Comparison of ENCODE assay signal across 13 cellular contexts in genomic region chr7:513521-514166, GRCh38. TPM values are rescaled to one million over a fixed set of nuclear protein-coding genes. Genes with fewer than 3 reads are reported as not detected.
DNase-seq lines count a peak whose midpoint lies in the region; ATAC-seq, FAIRE-seq and TF ChIP-seq lines count a peak whose summit lies in the region.
"Had no signal": no experiment of that assay in that cellular context is flagged by ENCODE, and none has a peak within 500 bp of the region (broad histone marks: within the 10 kb centered on the region; RNA-seq: fewer than 3 reads in every experiment).

No MANE protein-coding gene starts in this region.

- peaks cover 67% of the 10 kb centered on the region for H3K36me3 ChIP-seq in NT2/D1 (ENCODE audit: insufficient read depth, insufficient read length, low read length)
- H3K36me3 ChIP-seq in endodermal cell (ENCODE audit: control insufficient read depth, insufficient read depth, low read length), result no peaks in the 10 kb centered on the region
- H3K36me3 ChIP-seq in gastrocnemius medialis, result peaks cover 0 to 17% of the 10 kb centered on the region in 2 donors

- no peak for TF ChIP-seq POLR2A in gastrocnemius medialis (IDR thresholded peaks at IDR 0.05)

- peak; percentile 93 for DNase-seq in EH (ENCODE audit: low read depth)
- no peak for DNase-seq in NT2/D1 (ENCODE audit: low read depth, low spot score)
- DNase-seq in endodermal cell, result no peak
- DNase-seq in gastrocnemius medialis, result no peak
- DNase-seq in D721Med (ENCODE audit: insufficient read length, low spot score), result no peak
- no peak for DNase-seq in hippocampal formation (lab: John Stamatoyannopoulos, UW)
- DNase-seq: activated gamma-delta T cell treated with Interleukin-2 at 50 U/mL for 16 hours, NCI-H748 treated with DMSO at 0.1 percent for 48 hours had no signal

- H3K27me3 ChIP-seq in NT2/D1 (ENCODE audit: insufficient read depth, insufficient read length) (no peaks in the 10 kb centered on the region), endodermal cell (ENCODE audit: control insufficient read depth, insufficient read depth, low read length, poor library complexity, severe bottlenecking) (peaks cover 49% of the 10 kb centered on the region), gastrocnemius medialis (no peaks in the 10 kb centered on the region)

- in situ Hi-C loops in gastrocnemius medialis (cut with MboI; ENCODE audit: low sequenced_read_pairs in 4 of 4), result no loop called here

- H3K4me3 ChIP-seq in NT2/D1 (ENCODE audit: insufficient read length, low read depth) (no peak overlapping the region), endodermal cell (ENCODE audit: low read length) (no peak overlapping the region), gastrocnemius medialis (no peak overlapping the region)
- H3K4me3 ChIP-seq: K562 had no signal

- no peak overlapping the region for H3K27ac Mint-ChIP-seq in endodermal cell
- H3K27ac Mint-ChIP-seq: T-helper 1 cell treated with Interleukin-12 subunit alpha and Interleukin-12 subunit beta and Interleukin-4 antibody, amounts not matched to agents 30 μg/mL and 1 μg/mL, for 36 hours had no signal

- WGBS in endodermal cell (ENCODE audit: insufficient coverage in 1 of 2, insufficient read length in 1 of 2), 2 experiments, result 89 to 93% methylated on average over 14 to 20 of the region's 20 CpGs

- H3K9me3 ChIP-seq in NT2/D1 (ENCODE audit: insufficient read depth, low read length) (no peaks in the 10 kb centered on the region), endodermal cell (ENCODE audit: control insufficient read depth, low read length) (no peaks in the 10 kb centered on the region), gastrocnemius medialis (no peaks in the 10 kb centered on the region)

- H3K4me1 Mint-ChIP-seq in endodermal cell, result peaks cover 11% of the 10 kb centered on the region

- intact Hi-C loops in gastrocnemius medialis (cut with DNase I; ENCODE audit: low total_unique reads), result loop anchor here (2.0 kb wide), 1 partner anchor 41 kb away; no protein-coding TSS in a partner anchor

- ATAC-seq in gastrocnemius medialis (no peak), HG03139 (IDR thresholded peaks at IDR 0.05; ENCODE audit: unreplicated experiment) (no peak), HG03442 (IDR thresholded peaks at IDR 0.05; ENCODE audit: unreplicated experiment) (no peak)
- ATAC-seq: K562 had no signal

- TF ChIP-seq CTCF in endodermal cell (conservative IDR thresholded peaks at IDR 0.05) (peak; percentile 21), gastrocnemius medialis (IDR thresholded peaks at IDR 0.05 in 4 of 5, conservative IDR thresholded peaks at IDR 0.05 in 1 of 5) (no peak), D721Med (IDR thresholded peaks at IDR 0.05; ENCODE audit: insufficient read depth, missing control alignments) (no peak)

- H3K4me1 ChIP-seq in NT2/D1 (ENCODE audit: insufficient read depth, insufficient read length), result peaks cover 46% of the 10 kb centered on the region
- H3K4me1 ChIP-seq in endodermal cell (ENCODE audit: control insufficient read depth, insufficient read depth, low read length), result no peaks in the 10 kb centered on the region
- peaks cover 24 to 43% of the 10 kb centered on the region in 2 donors for H3K4me1 ChIP-seq in gastrocnemius medialis

- no peak for FAIRE-seq in D721Med (lab: Jason Lieb, UNC)
- FAIRE-seq: G401.6, K562 had no signal

- H3K9me3 Mint-ChIP-seq in endodermal cell, result no peaks in the 10 kb centered on the region
- H3K9me3 Mint-ChIP-seq: T-helper 1 cell treated with Interleukin-12 subunit alpha and Interleukin-12 subunit beta and Interleukin-4 antibody, amounts not matched to agents 30 μg/mL and 1 μg/mL, for 36 hours had no signal

- H3K36me3 Mint-ChIP-seq in endodermal cell (ENCODE audit: low read depth), result peaks cover 6% of the 10 kb centered on the region

- H3K4me3 Mint-ChIP-seq in endodermal cell, result no peak overlapping the region
- H3K4me3 Mint-ChIP-seq: T-helper 1 cell treated with Interleukin-12 subunit alpha and Interleukin-12 subunit beta and Interleukin-4 antibody, amounts not matched to agents 30 μg/mL and 1 μg/mL, for 36 hours had no signal

- H3K27me3 Mint-ChIP-seq in endodermal cell (ENCODE audit: insufficient read depth), result peaks cover 4% of the 10 kb centered on the region

- H3K9ac ChIP-seq in NT2/D1 (ENCODE audit: insufficient read length, low read depth), result peak overlapping the region; percentile 57
- H3K9ac ChIP-seq in endodermal cell (ENCODE audit: extremely low read depth, low read length, poor library complexity, severe bottlenecking), result no peak overlapping the region

- H3K27ac ChIP-seq in endodermal cell (ENCODE audit: low read depth, low read length) (no peak overlapping the region), gastrocnemius medialis (peak overlapping the region; percentile 23 to 96 (median 88))

RNA-seq across cellular contexts. Expression of gene PDGFA, which starts 6.0 kb away (rescaled TPM):
- 10 to 100 TPM; 11.9 to 24.1 TPM for total RNA-seq in endodermal cell
- polyA plus RNA-seq in endodermal cell (2013, experiment 1 of 2), result 7.7 TPM
- 5.3 TPM for polyA plus RNA-seq in endodermal cell (2013, experiment 2 of 2)
- 10 to 100 TPM; 10.8 to 31.7 (median 26.0) TPM for total RNA-seq in gastrocnemius medialis
